ENCODE assay signal across 8 cellular contexts in genomic region chr3:55485208-55485791, GRCh38. TPM values are rescaled to one million over a fixed set of nuclear protein-coding genes. Genes with fewer than 3 reads are reported as not detected.
A peak's percentile ranks its signal among the peaks of the same experiment; 100 is the strongest.
DNase-seq lines count a peak whose midpoint lies in the region; ATAC-seq, FAIRE-seq and TF ChIP-seq lines count a peak whose summit lies in the region.

No MANE protein-coding gene starts in this region.

- H3K36me3 ChIP-seq in left lung, result no peaks in the 10 kb centered on the region

- peak overlapping the region; percentile 58 to 66 for H3K4me3 ChIP-seq in left lung

- no peaks in the 10 kb centered on the region for H3K9me3 ChIP-seq in left lung

- ATAC-seq in GM19455 (IDR thresholded peaks at IDR 0.05; ENCODE audit: unreplicated experiment) (peak; percentile 66), left lung (peak; percentile 80), GM18873 (IDR thresholded peaks at IDR 0.05; ENCODE audit: low FRiP score, unreplicated experiment) (no peak)

- DNase-seq in D341Med (ENCODE audit: low spot score) (peak; percentile 90), HTR-8/SVneo (ENCODE audit: insufficient read length, low spot score) (peak; percentile 83), dermis blood vessel endothelial cell (peak; percentile 69), left lung (peak; percentile 75 to 90)
- DNase-seq in stimulated activated CD8-positive, alpha-beta memory T cell treated with anti-CD3 and anti-CD28 coated beads, Interleukin-2, amount 100 ng/mL, for 48 hours (ENCODE audit: low read depth in 2 of 2), result peak; percentile 27 to 35

- 0 out of 2 replicates have a peak, but pooled peaks have one; percentile 4 for TF ChIP-seq POLR2A in Raji (IDR thresholded peaks at IDR 0.05; ENCODE audit: insufficient read depth, low read depth, low read length)

- peaks cover 18 to 100% of the 10 kb centered on the region in 2 donors for H3K27me3 ChIP-seq in left lung

- peak overlapping the region; percentile 65 to 72 for H3K27ac ChIP-seq in left lung

- intact Hi-C loops in left lung (cut with DNase I), result loop anchor here in 1 of 2 donors (10.0 kb wide), 1 partner anchor 260 kb away; no protein-coding TSS in a partner anchor

- FAIRE-seq in HTR-8/SVneo (lab: Jason Lieb, UNC), result no peak

- peak; percentile 70 to 78 for TF ChIP-seq CTCF in left lung (IDR thresholded peaks at IDR 0.05)

- peaks cover 8 to 18% of the 10 kb centered on the region in 2 donors for H3K4me1 ChIP-seq in left lung

RNA-seq across cellular contexts. Expression of gene WNT5A, which starts 1.8 kb away (rescaled TPM):
- total RNA-seq in dermis blood vessel endothelial cell (2.0 and 2.6 TPM in 2 replicates), left lung (10 to 100 TPM; 16.8 to 18.7 TPM)

Comparison
In these comparisons a context has a peak if more than half of its experiments do, and no peak if none do; other contexts are left out.
1. DNase-seq: peak in every context shown above with its lines; median percentile 90 in D341Med; 83 in HTR-8/SVneo; 82 in left lung; 69 in dermis blood vessel endothelial cell; 31 in stimulated activated CD8-positive, alpha-beta memory T cell treated with anti-CD3 and anti-CD28 coated beads, Interleukin-2, amount 100 ng/mL, for 48 hours.